In the genomic region with DNA sequence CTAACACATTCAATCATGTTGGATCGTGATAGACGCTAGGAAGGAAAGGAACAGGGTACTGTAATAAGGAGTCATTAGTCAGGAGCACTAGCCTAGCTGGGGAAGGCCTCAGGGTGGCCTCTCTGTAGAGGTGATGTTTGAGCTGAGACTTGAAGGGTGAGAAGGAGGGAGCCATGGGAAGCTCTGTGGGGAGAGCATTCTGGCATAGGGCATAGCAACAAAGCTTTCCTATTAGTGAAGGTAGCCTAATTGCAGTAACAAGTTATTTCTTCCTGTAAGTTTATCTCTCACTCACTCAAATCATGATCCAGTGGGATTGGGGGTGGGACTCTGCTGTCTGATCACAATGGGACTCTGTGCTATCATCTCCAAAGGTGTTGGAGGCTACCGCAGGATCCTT, we compare ENCODE assay signal across 27 cellular contexts.
"Had no signal": no experiment of that assay in that cellular context is flagged by ENCODE, and none has a peak within 500 bp of the region (broad histone marks: within the 10 kb centered on the region; RNA-seq: fewer than 3 reads in every experiment).

No MANE protein-coding gene starts in this region.

- DNase-seq: activated CD4-positive, alpha-beta memory T cell treated with anti-CD3 and anti-CD28 coated beads, Interleukin-2, amount 10 ng/mL, durations not matched to agents 7 days and 5 days; activated CD4-positive, alpha-beta T cell treated with anti-CD3 and anti-CD28 coated beads, Interleukin-2, amount 10 ng/mL, durations not matched to agents 24 days and 14 days; activated gamma-delta T cell treated with Interleukin-2 at 50 U/mL for 16 hours; adrenal gland; brain microvascular endothelial cell; caudate nucleus; effector memory CD4-positive, alpha-beta T cell; gastrocnemius medialis; hippocampal formation; left ventricle myocardium superior; mammary epithelial cell; midbrain; nephron progenitor cell; right lobe of liver; small intestine; stimulated activated CD4-positive, alpha-beta T cell treated with anti-CD3 and anti-CD28 coated beads, Interleukin-2, amount 100 ng/mL, for 24 hours; stimulated activated naive CD4-positive, alpha-beta T cell had no signal

- H3K36me3 Mint-ChIP-seq: activated naive CD4-positive, alpha-beta T cell treated with anti-CD3 and anti-CD28 coated beads, Interleukin-2, amount 50 U/mL, for 24 hours had no signal

- H3K27me3 Mint-ChIP-seq: type B pancreatic cell had no signal

- H3K4me1 ChIP-seq: ascending aorta, gastrocnemius medialis, parathyroid adenoma, right lobe of liver, vagina had no signal

- H3K27ac ChIP-seq: adrenal gland, ascending aorta, brain microvascular endothelial cell, gastrocnemius medialis, parathyroid adenoma, right lobe of liver, thoracic aorta, vagina had no signal

- H3K9me3 ChIP-seq: adrenal gland, ascending aorta, gastrocnemius medialis, right lobe of liver, thoracic aorta, vagina had no signal

- H3K9ac ChIP-seq: parathyroid adenoma had no signal

- H3K27me3 ChIP-seq: adrenal gland, ascending aorta, brain microvascular endothelial cell, right lobe of liver, vagina had no signal

- FAIRE-seq: islet of Langerhans, small intestine had no signal

- ATAC-seq: activated CD4-positive, CD25-positive, alpha-beta regulatory T cell treated with anti-CD3 and anti-CD28 coated beads, Interleukin-2, amount 50 U/mL, for 24 hours; esophagus mucosa; gastrocnemius medialis; left ventricle myocardium superior had no signal

- H3K4me3 ChIP-seq: adrenal gland, ascending aorta, gastrocnemius medialis, right lobe of liver, thoracic aorta, vagina had no signal

- H3K9me3 Mint-ChIP-seq: activated CD4-positive, alpha-beta memory T cell treated with anti-CD3 and anti-CD28 coated beads, Interleukin-2, amount 10 ng/mL, durations not matched to agents 7 days and 5 days; activated CD4-positive, alpha-beta T cell treated with anti-CD3 and anti-CD28 coated beads, Interleukin-2, amount 10 ng/mL, durations not matched to agents 24 days and 14 days; activated naive CD4-positive, alpha-beta T cell treated with anti-CD3 and anti-CD28 coated beads, Interleukin-2, amount 50 U/mL, for 24 hours; activated T-helper 1 cell treated with anti-CD3 and anti-CD28 coated beads, Interleukin-12 subunit alpha, Interleukin-12 subunit beta, Interleukin-2, Interleukin-4 antibody, amounts not matched to agents 30 ng/mL and 10 ng/mL and 1 ng/mL, durations not matched to agents 14 hours and 24 hours and 36 hours; nephron progenitor cell; type B pancreatic cell had no signal

- H3K79me2 ChIP-seq: parathyroid adenoma had no signal

- H2AFZ ChIP-seq: parathyroid adenoma had no signal

- H3K27ac Mint-ChIP-seq: activated CD4-positive, alpha-beta memory T cell treated with anti-CD3 and anti-CD28 coated beads, Interleukin-2, amount 10 ng/mL, durations not matched to agents 7 days and 5 days; activated CD4-positive, alpha-beta T cell treated with anti-CD3 and anti-CD28 coated beads, Interleukin-2, amount 10 ng/mL, durations not matched to agents 24 days and 14 days; activated naive CD4-positive, alpha-beta T cell treated with anti-CD3 and anti-CD28 coated beads, Interleukin-2, amount 50 U/mL, for 24 hours; activated T-helper 1 cell treated with anti-CD3 and anti-CD28 coated beads, Interleukin-12 subunit alpha, Interleukin-12 subunit beta, Interleukin-2, Interleukin-4 antibody, amounts not matched to agents 30 ng/mL and 10 ng/mL and 1 ng/mL, durations not matched to agents 14 hours and 24 hours and 36 hours; nephron progenitor cell; type B pancreatic cell had no signal

- H3K4me3 Mint-ChIP-seq: activated CD4-positive, alpha-beta memory T cell treated with anti-CD3 and anti-CD28 coated beads, Interleukin-2, amount 10 ng/mL, durations not matched to agents 7 days and 5 days; activated CD4-positive, alpha-beta T cell treated with anti-CD3 and anti-CD28 coated beads, Interleukin-2, amount 10 ng/mL, durations not matched to agents 24 days and 14 days; activated naive CD4-positive, alpha-beta T cell treated with anti-CD3 and anti-CD28 coated beads, Interleukin-2, amount 50 U/mL, for 24 hours; activated T-helper 1 cell treated with anti-CD3 and anti-CD28 coated beads, Interleukin-12 subunit alpha, Interleukin-12 subunit beta, Interleukin-2, Interleukin-4 antibody, amounts not matched to agents 30 ng/mL and 10 ng/mL and 1 ng/mL, durations not matched to agents 14 hours and 24 hours and 36 hours; nephron progenitor cell; type B pancreatic cell had no signal

- H3K36me3 ChIP-seq: adrenal gland, ascending aorta, brain microvascular endothelial cell, gastrocnemius medialis, right lobe of liver, thoracic aorta, vagina had no signal
